In the genomic region with DNA sequence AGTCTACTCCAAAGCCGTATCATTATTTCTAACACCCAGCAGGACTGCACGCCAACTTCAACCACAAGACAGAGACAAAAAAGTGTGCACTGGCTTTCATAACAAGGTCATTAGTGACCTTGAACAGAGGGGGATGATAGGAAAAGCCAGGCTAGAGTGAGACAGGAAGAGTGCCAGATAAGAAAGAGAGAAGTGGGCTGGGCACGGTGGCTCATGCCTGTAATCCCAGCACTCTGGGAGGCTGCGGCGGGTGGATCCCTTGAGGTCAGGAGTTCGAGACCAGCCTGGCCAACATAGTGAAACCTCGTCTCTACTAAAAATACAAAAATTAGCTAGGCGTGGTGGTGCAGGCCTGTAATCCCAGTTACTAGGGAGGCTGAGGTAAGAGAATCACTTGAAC, we compare ENCODE assay signal across 4 cellular contexts. TPM values are rescaled to one million over a fixed set of nuclear protein-coding genes. Genes with fewer than 3 reads are reported as not detected.
"Had no signal": no experiment of that assay in that cellular context is flagged by ENCODE, and none has a peak within 500 bp of the region (broad histone marks: within the 10 kb centered on the region; RNA-seq: fewer than 3 reads in every experiment).

No MANE protein-coding gene starts in this region.

RNA-seq across cellular contexts. Expression of a gene that starts 38.2 kb away (rescaled TPM):
- total RNA-seq: K562, M059J, PC-3 had no signal
- polyA plus RNA-seq: IgD-negative memory B cell had no signal
